1 cellular context compared by ENCODE assay signal in genomic region chr9:96436456-96437126, GRCh38.
TF ChIP-seq lines count a peak whose summit lies in the region.

No MANE protein-coding gene starts in this region.

TF ChIP-seq in HepG2, 621 proteins besides CTCF, POLR2A, EP300 and RAD21 (continued from another document and continues in another):
- TF ChIP-seq, protein P1, sequence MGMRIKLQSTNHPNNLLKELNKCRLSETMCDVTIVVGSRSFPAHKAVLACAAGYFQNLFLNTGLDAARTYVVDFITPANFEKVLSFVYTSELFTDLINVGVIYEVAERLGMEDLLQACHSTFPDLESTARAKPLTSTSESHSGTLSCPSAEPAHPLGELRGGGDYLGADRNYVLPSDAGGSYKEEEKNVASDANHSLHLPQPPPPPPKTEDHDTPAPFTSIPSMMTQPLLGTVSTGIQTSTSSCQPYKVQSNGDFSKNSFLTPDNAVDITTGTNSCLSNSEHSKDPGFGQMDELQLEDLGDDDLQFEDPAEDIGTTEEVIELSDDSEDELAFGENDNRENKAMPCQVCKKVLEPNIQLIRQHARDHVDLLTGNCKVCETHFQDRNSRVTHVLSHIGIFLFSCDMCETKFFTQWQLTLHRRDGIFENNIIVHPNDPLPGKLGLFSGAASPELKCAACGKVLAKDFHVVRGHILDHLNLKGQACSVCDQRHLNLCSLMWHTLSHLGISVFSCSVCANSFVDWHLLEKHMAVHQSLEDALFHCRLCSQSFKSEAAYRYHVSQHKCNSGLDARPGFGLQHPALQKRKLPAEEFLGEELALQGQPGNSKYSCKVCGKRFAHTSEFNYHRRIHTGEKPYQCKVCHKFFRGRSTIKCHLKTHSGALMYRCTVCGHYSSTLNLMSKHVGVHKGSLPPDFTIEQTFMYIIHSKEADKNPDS (CRISPR knock-in tag; IDR thresholded peaks at IDR 0.05): no peak
- TF ChIP-seq SP4 (CRISPR knock-in tag; IDR thresholded peaks at IDR 0.05) (peak; percentile 39; the same call in 1 of the 2 replicates), SNAI1 (CRISPR knock-in tag; IDR thresholded peaks at IDR 0.05; ENCODE audit: borderline replicate concordance) (no peak), ZMYM4 (CRISPR knock-in tag; IDR thresholded peaks at IDR 0.05) (no peak), ZFX (CRISPR knock-in tag; IDR thresholded peaks at IDR 0.05; ENCODE audit: low read depth) (peak; percentile 85), HIC2 (CRISPR knock-in tag; IDR thresholded peaks at IDR 0.05; ENCODE audit: low read depth) (peak; percentile 79), ZNF709 (CRISPR knock-in tag; IDR thresholded peaks at IDR 0.05) (0 out of 2 replicates have a peak, but pooled peaks have one; percentile 40), ZNF580 (CRISPR knock-in tag; IDR thresholded peaks at IDR 0.05; ENCODE audit: borderline replicate concordance, low read depth) (peak; percentile 91; the same call in 1 of the 2 replicates), ZMYM2 (CRISPR knock-in tag; IDR thresholded peaks at IDR 0.05) (peak; percentile 52; the same call in 1 of the 2 replicates), ZSCAN31 (CRISPR knock-in tag; IDR thresholded peaks at IDR 0.05; ENCODE audit: low read depth) (peak; percentile 80; the same call in 1 of the 2 replicates), ELF1 (CRISPR knock-in tag; IDR thresholded peaks at IDR 0.05) (peak; percentile 18; the same call in 1 of the 2 replicates), ATRX (CRISPR knock-in tag; IDR thresholded peaks at IDR 0.05; ENCODE audit: borderline replicate concordance) (no peak), SP140L (CRISPR knock-in tag; IDR thresholded peaks at IDR 0.05; ENCODE audit: borderline replicate concordance) (peak; percentile 62; the same call in 1 of the 2 replicates), TSC22D2 (CRISPR knock-in tag; IDR thresholded peaks at IDR 0.05; ENCODE audit: borderline replicate concordance) (peak; percentile 56; the same call in 1 of the 2 replicates), ZNF713 (CRISPR knock-in tag; IDR thresholded peaks at IDR 0.05) (0 out of 2 replicates have a peak, but pooled peaks have one; percentile 45), ZNF275 (CRISPR knock-in tag; IDR thresholded peaks at IDR 0.05; ENCODE audit: borderline replicate concordance) (no peak), NFIC (IDR thresholded peaks at IDR 0.05; ENCODE audit: low read length) (no peak; the same call in 1 of the 2 replicates), ZFAT (CRISPR knock-in tag; conservative IDR thresholded peaks at IDR 0.05) (no peak), ZNF605 (CRISPR knock-in tag; IDR thresholded peaks at IDR 0.05) (peak; percentile 53; the same call in 1 of the 2 replicates), RELA (CRISPR knock-in tag; IDR thresholded peaks at IDR 0.05) (no peak), ZNF543 (CRISPR knock-in tag; IDR thresholded peaks at IDR 0.05) (peak; percentile 85), CBFB (CRISPR knock-in tag; IDR thresholded peaks at IDR 0.05) (no peak), KDM1A (CRISPR knock-in tag; IDR thresholded peaks at IDR 0.05) (no peak), ZNF564 (CRISPR knock-in tag; IDR thresholded peaks at IDR 0.05) (no peak), ATF7 (IDR thresholded peaks at IDR 0.05) (no peak), ATF7 (CRISPR knock-in tag; IDR thresholded peaks at IDR 0.05) (peak; percentile 79; the same call in 1 of the 2 replicates), MXD3 (CRISPR knock-in tag; IDR thresholded peaks at IDR 0.05) (peak; percentile 85), KLF16 (CRISPR knock-in tag; IDR thresholded peaks at IDR 0.05) (peak in 1 of 2 experiments; percentile 52; a peak in 1 of 4 replicates), ZBTB21 (CRISPR knock-in tag; IDR thresholded peaks at IDR 0.05) (peak; percentile 38; the same call in 1 of the 2 replicates), HDAC2 (CRISPR knock-in tag; IDR thresholded peaks at IDR 0.05) (peak; percentile 86), ZFP1 (CRISPR knock-in tag; IDR thresholded peaks at IDR 0.05) (0 out of 2 replicates have a peak, but pooled peaks have one; percentile 24), CENPT (CRISPR knock-in tag; IDR thresholded peaks at IDR 0.05; ENCODE audit: low read depth) (no peak), ZNF556 (CRISPR knock-in tag; IDR thresholded peaks at IDR 0.05; ENCODE audit: borderline replicate concordance) (0 out of 2 replicates have a peak, but pooled peaks have one; percentile 45), NFE2L2 (IDR thresholded peaks at IDR 0.05; ENCODE audit: low read length) (no peak), SOX5 (CRISPR knock-in tag; IDR thresholded peaks at IDR 0.05; ENCODE audit: borderline replicate concordance) (peak; percentile 80; the same call in 1 of the 2 replicates), ZNF441 (CRISPR knock-in tag; IDR thresholded peaks at IDR 0.05; ENCODE audit: borderline replicate concordance) (peak; percentile 94), FOXO1 (CRISPR knock-in tag; IDR thresholded peaks at IDR 0.05) (peak; percentile 65; the same call in 1 of the 2 replicates), ZFP36L2 (CRISPR knock-in tag; IDR thresholded peaks at IDR 0.05) (0 out of 2 replicates have a peak, but pooled peaks have one; percentile 74), PCBP1 (IDR thresholded peaks at IDR 0.05; ENCODE audit: borderline replicate concordance, low read depth, low read length) (no peak)
- TF ChIP-seq, protein P2, sequence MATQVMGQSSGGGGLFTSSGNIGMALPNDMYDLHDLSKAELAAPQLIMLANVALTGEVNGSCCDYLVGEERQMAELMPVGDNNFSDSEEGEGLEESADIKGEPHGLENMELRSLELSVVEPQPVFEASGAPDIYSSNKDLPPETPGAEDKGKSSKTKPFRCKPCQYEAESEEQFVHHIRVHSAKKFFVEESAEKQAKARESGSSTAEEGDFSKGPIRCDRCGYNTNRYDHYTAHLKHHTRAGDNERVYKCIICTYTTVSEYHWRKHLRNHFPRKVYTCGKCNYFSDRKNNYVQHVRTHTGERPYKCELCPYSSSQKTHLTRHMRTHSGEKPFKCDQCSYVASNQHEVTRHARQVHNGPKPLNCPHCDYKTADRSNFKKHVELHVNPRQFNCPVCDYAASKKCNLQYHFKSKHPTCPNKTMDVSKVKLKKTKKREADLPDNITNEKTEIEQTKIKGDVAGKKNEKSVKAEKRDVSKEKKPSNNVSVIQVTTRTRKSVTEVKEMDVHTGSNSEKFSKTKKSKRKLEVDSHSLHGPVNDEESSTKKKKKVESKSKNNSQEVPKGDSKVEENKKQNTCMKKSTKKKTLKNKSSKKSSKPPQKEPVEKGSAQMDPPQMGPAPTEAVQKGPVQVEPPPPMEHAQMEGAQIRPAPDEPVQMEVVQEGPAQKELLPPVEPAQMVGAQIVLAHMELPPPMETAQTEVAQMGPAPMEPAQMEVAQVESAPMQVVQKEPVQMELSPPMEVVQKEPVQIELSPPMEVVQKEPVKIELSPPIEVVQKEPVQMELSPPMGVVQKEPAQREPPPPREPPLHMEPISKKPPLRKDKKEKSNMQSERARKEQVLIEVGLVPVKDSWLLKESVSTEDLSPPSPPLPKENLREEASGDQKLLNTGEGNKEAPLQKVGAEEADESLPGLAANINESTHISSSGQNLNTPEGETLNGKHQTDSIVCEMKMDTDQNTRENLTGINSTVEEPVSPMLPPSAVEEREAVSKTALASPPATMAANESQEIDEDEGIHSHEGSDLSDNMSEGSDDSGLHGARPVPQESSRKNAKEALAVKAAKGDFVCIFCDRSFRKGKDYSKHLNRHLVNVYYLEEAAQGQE (IDR thresholded peaks at IDR 0.05; ENCODE audit: borderline replicate concordance in 1 of 2, low read depth in 1 of 2, low read length in 2 of 2): 0 out of 4 replicates have a peak, but pooled peaks of 1 of the 2 experiments have one; percentile 20
- TF ChIP-seq, protein P3, sequence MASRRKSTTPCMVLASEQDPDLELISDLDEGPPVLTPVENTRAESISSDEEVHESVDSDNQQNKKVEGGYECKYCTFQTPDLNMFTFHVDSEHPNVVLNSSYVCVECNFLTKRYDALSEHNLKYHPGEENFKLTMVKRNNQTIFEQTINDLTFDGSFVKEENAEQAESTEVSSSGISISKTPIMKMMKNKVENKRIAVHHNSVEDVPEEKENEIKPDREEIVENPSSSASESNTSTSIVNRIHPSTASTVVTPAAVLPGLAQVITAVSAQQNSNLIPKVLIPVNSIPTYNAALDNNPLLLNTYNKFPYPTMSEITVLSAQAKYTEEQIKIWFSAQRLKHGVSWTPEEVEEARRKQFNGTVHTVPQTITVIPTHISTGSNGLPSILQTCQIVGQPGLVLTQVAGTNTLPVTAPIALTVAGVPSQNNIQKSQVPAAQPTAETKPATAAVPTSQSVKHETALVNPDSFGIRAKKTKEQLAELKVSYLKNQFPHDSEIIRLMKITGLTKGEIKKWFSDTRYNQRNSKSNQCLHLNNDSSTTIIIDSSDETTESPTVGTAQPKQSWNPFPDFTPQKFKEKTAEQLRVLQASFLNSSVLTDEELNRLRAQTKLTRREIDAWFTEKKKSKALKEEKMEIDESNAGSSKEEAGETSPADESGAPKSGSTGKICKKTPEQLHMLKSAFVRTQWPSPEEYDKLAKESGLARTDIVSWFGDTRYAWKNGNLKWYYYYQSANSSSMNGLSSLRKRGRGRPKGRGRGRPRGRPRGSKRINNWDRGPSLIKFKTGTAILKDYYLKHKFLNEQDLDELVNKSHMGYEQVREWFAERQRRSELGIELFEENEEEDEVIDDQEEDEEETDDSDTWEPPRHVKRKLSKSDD (CRISPR knock-in tag; IDR thresholded peaks at IDR 0.05; ENCODE audit: low read depth): no peak
- TF ChIP-seq, protein P4, sequence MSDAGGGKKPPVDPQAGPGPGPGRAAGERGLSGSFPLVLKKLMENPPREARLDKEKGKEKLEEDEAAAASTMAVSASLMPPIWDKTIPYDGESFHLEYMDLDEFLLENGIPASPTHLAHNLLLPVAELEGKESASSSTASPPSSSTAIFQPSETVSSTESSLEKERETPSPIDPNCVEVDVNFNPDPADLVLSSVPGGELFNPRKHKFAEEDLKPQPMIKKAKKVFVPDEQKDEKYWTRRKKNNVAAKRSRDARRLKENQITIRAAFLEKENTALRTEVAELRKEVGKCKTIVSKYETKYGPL (CRISPR knock-in tag; IDR thresholded peaks at IDR 0.05): no peak
- TF ChIP-seq, protein P5, sequence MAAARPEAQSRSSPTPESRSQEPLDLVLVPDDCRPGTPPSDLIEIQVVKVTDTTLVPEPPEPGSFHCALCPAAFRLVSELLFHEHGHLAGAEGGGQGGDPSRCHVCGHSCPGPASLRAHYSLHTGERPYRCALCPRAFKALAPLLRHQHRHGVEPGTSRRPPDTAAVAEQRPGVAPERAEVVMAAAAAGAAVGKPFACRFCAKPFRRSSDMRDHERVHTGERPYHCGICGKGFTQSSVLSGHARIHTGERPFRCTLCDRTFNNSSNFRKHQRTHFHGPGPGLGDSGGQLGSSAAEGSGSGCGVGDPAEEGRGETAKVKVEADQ (CRISPR knock-in tag; IDR thresholded peaks at IDR 0.05; ENCODE audit: borderline replicate concordance): no peak
- TF ChIP-seq, protein P6, sequence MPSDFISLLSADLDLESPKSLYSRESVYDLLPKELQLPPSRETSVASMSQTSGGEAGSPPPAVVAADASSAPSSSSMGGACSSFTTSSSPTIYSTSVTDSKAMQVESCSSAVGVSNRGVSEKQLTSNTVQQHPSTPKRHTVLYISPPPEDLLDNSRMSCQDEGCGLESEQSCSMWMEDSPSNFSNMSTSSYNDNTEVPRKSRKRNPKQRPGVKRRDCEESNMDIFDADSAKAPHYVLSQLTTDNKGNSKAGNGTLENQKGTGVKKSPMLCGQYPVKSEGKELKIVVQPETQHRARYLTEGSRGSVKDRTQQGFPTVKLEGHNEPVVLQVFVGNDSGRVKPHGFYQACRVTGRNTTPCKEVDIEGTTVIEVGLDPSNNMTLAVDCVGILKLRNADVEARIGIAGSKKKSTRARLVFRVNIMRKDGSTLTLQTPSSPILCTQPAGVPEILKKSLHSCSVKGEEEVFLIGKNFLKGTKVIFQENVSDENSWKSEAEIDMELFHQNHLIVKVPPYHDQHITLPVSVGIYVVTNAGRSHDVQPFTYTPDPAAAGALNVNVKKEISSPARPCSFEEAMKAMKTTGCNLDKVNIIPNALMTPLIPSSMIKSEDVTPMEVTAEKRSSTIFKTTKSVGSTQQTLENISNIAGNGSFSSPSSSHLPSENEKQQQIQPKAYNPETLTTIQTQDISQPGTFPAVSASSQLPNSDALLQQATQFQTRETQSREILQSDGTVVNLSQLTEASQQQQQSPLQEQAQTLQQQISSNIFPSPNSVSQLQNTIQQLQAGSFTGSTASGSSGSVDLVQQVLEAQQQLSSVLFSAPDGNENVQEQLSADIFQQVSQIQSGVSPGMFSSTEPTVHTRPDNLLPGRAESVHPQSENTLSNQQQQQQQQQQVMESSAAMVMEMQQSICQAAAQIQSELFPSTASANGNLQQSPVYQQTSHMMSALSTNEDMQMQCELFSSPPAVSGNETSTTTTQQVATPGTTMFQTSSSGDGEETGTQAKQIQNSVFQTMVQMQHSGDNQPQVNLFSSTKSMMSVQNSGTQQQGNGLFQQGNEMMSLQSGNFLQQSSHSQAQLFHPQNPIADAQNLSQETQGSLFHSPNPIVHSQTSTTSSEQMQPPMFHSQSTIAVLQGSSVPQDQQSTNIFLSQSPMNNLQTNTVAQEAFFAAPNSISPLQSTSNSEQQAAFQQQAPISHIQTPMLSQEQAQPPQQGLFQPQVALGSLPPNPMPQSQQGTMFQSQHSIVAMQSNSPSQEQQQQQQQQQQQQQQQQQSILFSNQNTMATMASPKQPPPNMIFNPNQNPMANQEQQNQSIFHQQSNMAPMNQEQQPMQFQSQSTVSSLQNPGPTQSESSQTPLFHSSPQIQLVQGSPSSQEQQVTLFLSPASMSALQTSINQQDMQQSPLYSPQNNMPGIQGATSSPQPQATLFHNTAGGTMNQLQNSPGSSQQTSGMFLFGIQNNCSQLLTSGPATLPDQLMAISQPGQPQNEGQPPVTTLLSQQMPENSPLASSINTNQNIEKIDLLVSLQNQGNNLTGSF (CRISPR knock-in tag; IDR thresholded peaks at IDR 0.05): peak; percentile 89
